Comparison of ENCODE assay signal across 7 cellular contexts in genomic region chr11:134941936-134942600, GRCh38.
DNase-seq lines count a peak whose midpoint lies in the region; TF ChIP-seq lines count a peak whose summit lies in the region.
"Not testable (repeated sequence)": the region's sequence is repeated elsewhere in the genome, so short reads cannot be mapped to it uniquely, and the experiment has no call there.

No MANE protein-coding gene starts in this region.

- H3K36me3 ChIP-seq in ascending aorta; hepatocyte (replicated peaks; ENCODE audit: insufficient read depth, low read depth): not testable (repeated sequence)

- H3K27me3 ChIP-seq in ascending aorta, hepatocyte: not testable (repeated sequence)

- 39% methylated on average over 18 of the region's 18 CpGs for WGBS in hepatocyte (ENCODE audit: low lambda C conversion rate, missing lambda C conversion rate)

- H3K36me3 Mint-ChIP-seq in endothelial cell (ENCODE audit: low read depth, unreplicated experiment); mesothelial cell of epicardium: not testable (repeated sequence)

- not testable (repeated sequence) for H3K4me3 ChIP-seq in NB4 (ENCODE audit: low read depth, low read length); ascending aorta; hepatocyte

- not testable (repeated sequence) for H3K4me1 Mint-ChIP-seq in endothelial cell (ENCODE audit: unreplicated experiment)
- H3K4me1 Mint-ChIP-seq in mesothelial cell of epicardium, result peaks cover 35% of the 10 kb centered on the region

- DNase-seq in Daoy (ENCODE audit: low read depth) (peak; percentile 77), NB4 (ENCODE audit: low read depth) (peak; percentile 36), endothelial cell (ENCODE audit: low spot score) (peak; percentile 62), hepatocyte (ENCODE audit: low spot score) (peak; percentile 58), mesothelial cell of epicardium (ENCODE audit: low spot score in 2 of 2, unreplicated experiment in 2 of 2) (peak in 1 of 2 experiments; percentile 61)
- not testable (repeated sequence) for DNase-seq in ascending aorta (ENCODE audit: low spot score in 2 of 2)
- peak; percentile 14 for DNase-seq in stimulated activated CD4-positive, alpha-beta T cell treated with anti-CD3 and anti-CD28 coated beads, Interleukin-15, amount 100 ng/mL, for 24 hours

- intact Hi-C loops in ascending aorta (cut with DNase I), result not testable (repeated sequence)

- TF ChIP-seq POLR2A in NB4 (IDR thresholded peaks at IDR 0.05; ENCODE audit: extremely low read depth, insufficient read length), result not testable (repeated sequence)

- H3K27me3 Mint-ChIP-seq in endothelial cell (ENCODE audit: unreplicated experiment); mesothelial cell of epicardium (ENCODE audit: low read depth): not testable (repeated sequence)

- H3K9me3 ChIP-seq in ascending aorta; hepatocyte (ENCODE audit: low read depth): not testable (repeated sequence)

- not testable (repeated sequence) for H3K4me3 Mint-ChIP-seq in endothelial cell (ENCODE audit: unreplicated experiment); mesothelial cell of epicardium

- not testable (repeated sequence) for H3K4me2 ChIP-seq in hepatocyte

- not testable (repeated sequence) for H3K27ac ChIP-seq in ascending aorta, hepatocyte

- H2AFZ ChIP-seq in hepatocyte, result not testable (repeated sequence)

- H3K4me1 ChIP-seq in ascending aorta; hepatocyte (ENCODE audit: insufficient read depth): not testable (repeated sequence)

- H3K79me2 ChIP-seq in hepatocyte, result not testable (repeated sequence)

- H3K9me3 Mint-ChIP-seq in endothelial cell (ENCODE audit: unreplicated experiment); mesothelial cell of epicardium: not testable (repeated sequence)

- H3K9me2 ChIP-seq in hepatocyte (replicated peaks; ENCODE audit: insufficient read depth), result not testable (repeated sequence)

- TF ChIP-seq CTCF in NB4 (IDR thresholded peaks at IDR 0.05; ENCODE audit: low read depth, low read length) (peak; percentile 35), ascending aorta (IDR thresholded peaks at IDR 0.05) (peak in 2 of 3 experiments; percentile 8 to 37), endothelial cell (IDR thresholded peaks at IDR 0.05; ENCODE audit: unreplicated experiment) (peak; percentile 54), hepatocyte (IDR thresholded peaks at IDR 0.05; ENCODE audit: poor library complexity) (peak; percentile 32), mesothelial cell of epicardium (IDR thresholded peaks at IDR 0.05; ENCODE audit: unreplicated experiment) (peak; percentile 46)

- H3K27ac Mint-ChIP-seq in endothelial cell (ENCODE audit: unreplicated experiment), result not testable (repeated sequence)
- peak overlapping the region; percentile 45 for H3K27ac Mint-ChIP-seq in mesothelial cell of epicardium

- H4K20me1 ChIP-seq in hepatocyte (ENCODE audit: insufficient read depth, poor library complexity, severe bottlenecking), result not testable (repeated sequence)
